In genomic region chr10:91596821-91597396, GRCh38 we compare ENCODE assay signal across 10 cellular contexts. TPM values are rescaled to one million over a fixed set of nuclear protein-coding genes. Genes with fewer than 3 reads are reported as not detected.
DNase-seq lines count a peak whose midpoint lies in the region; ATAC-seq lines count a peak whose summit lies in the region.
"Had no signal": no experiment of that assay in that cellular context is flagged by ENCODE, and none has a peak within 500 bp of the region (broad histone marks: within the 10 kb centered on the region; RNA-seq: fewer than 3 reads in every experiment).

No MANE protein-coding gene starts in this region.

- DNase-seq in ELR (ENCODE audit: low read depth), result peak; percentile 69
- DNase-seq in RPMI7951 (ENCODE audit: low read depth), result peak; percentile 58
- peak; percentile 80 for DNase-seq in fibroblast of gingiva (ENCODE audit: low read depth)
- peak; percentile 64 for DNase-seq in renal cortical epithelial cell (ENCODE audit: low read depth)
- no peak for DNase-seq in NCI-H187 (lab: John Stamatoyannopoulos, UW)
- no peak for DNase-seq in activated CD4-positive, alpha-beta T cell treated with anti-CD3 and anti-CD28 coated beads, Interleukin-2, amount 50 U/mL, for 48 hours
- no peak for DNase-seq in activated CD8-positive, alpha-beta memory T cell treated with anti-CD3 and anti-CD28 coated beads for 24 hours
- DNase-seq: cortex of kidney, NCI-H526 treated with DMSO at 0.1 percent for 48 hours had no signal

- no peak for ATAC-seq in HG02610 (IDR thresholded peaks at IDR 0.05; ENCODE audit: unreplicated experiment)

RNA-seq across cellular contexts. Expression of gene PPP1R3C, which starts 36.0 kb away (rescaled TPM):
- not detected in 2 replicates for total RNA-seq in RPMI7951 (2014; rRNA removed; shearing (Covaris generic))
- total RNA-seq in renal cortical epithelial cell, result 5.7 and 39.4 TPM in 2 replicates

Comparison
In these comparisons a context has a peak if more than half of its experiments do, and no peak if none do; other contexts are left out.
1. DNase-seq: peak in ELR (single experiment), RPMI7951 (single experiment), fibroblast of gingiva (single experiment) and renal cortical epithelial cell (single experiment); none in NCI-H187 (0 of 2), activated CD4-positive, alpha-beta T cell treated with anti-CD3 and anti-CD28 coated beads, Interleukin-2, amount 50 U/mL, for 48 hours (0 of 2) and activated CD8-positive, alpha-beta memory T cell treated with anti-CD3 and anti-CD28 coated beads for 24 hours (single experiment).